27 cellular contexts compared by ENCODE assay signal in the genomic region with DNA sequence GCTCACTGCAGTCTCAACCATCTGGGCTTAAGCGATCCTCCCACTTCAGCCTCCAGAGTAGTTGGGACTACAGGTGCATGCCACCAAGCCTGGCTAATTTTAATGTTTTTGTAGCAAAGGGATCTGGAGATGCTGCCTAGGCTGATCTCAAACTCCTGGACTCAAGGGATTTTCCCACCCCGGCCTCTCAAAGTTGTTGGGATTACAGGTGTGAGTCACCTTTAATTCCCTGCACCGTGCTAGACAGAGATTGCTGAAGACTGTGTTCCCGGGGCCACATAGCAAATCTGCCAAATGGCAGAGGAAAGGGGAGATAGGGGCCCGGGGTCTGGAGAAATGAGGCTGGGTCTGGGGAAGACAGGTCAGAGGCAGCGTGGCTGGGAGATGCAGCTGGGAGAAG. TPM values are rescaled to one million over a fixed set of nuclear protein-coding genes. Genes with fewer than 3 reads are reported as not detected.
"Had no signal": no experiment of that assay in that cellular context is flagged by ENCODE, and none has a peak within 500 bp of the region (broad histone marks: within the 10 kb centered on the region; RNA-seq: fewer than 3 reads in every experiment).

No MANE protein-coding gene starts in this region.

- H3K79me2 ChIP-seq: hepatocyte had no signal

- H3K4me3 ChIP-seq: body of pancreas, gastrocnemius medialis, hepatocyte, ovary, sigmoid colon, suprapubic skin, tibial nerve had no signal

- ATAC-seq: activated CD4-positive, alpha-beta T cell treated with anti-CD3 and anti-CD28 coated beads for 36 hours; activated CD8-positive, alpha-beta memory T cell treated with anti-CD3 and anti-CD28 coated beads, Interleukin-2, amount 10 ng/mL, durations not matched to agents 7 days and 5 days; activated CD8-positive, alpha-beta T cell treated with anti-CD3 and anti-CD28 coated beads, Interleukin-2, amount 10 ng/mL, durations not matched to agents 7 days and 5 days; body of pancreas; gastrocnemius medialis; left ventricle myocardium superior; stimulated activated effector memory CD8-positive, alpha-beta T cell treated with anti-CD3 and anti-CD28 coated beads, Interleukin-12 subunit alpha, Interleukin-12 subunit beta, amount 100 ng/mL, for 72 hours had no signal

- H3K4me1 ChIP-seq: gastrocnemius medialis had no signal

- H3K9me3 ChIP-seq: gastrocnemius medialis, neutrophil, suprapubic skin had no signal

- H3K27ac ChIP-seq: body of pancreas, gastrocnemius medialis, hepatocyte, neutrophil, ovary, sigmoid colon, suprapubic skin, tibial nerve had no signal

- FAIRE-seq: colon, small intestine had no signal

- H3K27me3 ChIP-seq: ovary had no signal

- H3K36me3 ChIP-seq: gastrocnemius medialis, neutrophil, ovary, sigmoid colon, suprapubic skin had no signal

- H2AFZ ChIP-seq: hepatocyte had no signal

- DNase-seq: activated B cell treated with CpG ODN at 0.5 μM for 24 hours; activated CD4-positive, alpha-beta T cell treated with anti-CD3 and anti-CD28 coated beads for 36 hours; activated CD8-positive, alpha-beta memory T cell treated with anti-CD3 and anti-CD28 coated beads, Interleukin-2, amount 10 ng/mL, durations not matched to agents 7 days and 5 days; activated CD8-positive, alpha-beta T cell treated with anti-CD3 and anti-CD28 coated beads, Interleukin-2, amount 10 ng/mL, durations not matched to agents 7 days and 5 days; activated effector memory CD4-positive, alpha-beta T cell treated with Interleukin-2 at 50 U/mL for 16 hours; activated naive CD4-positive, alpha-beta T cell treated with Interleukin-2 at 50 U/mL for 16 hours; aorta; body of pancreas; effector CD8-positive, alpha-beta T cell; gastrocnemius medialis; glutamatergic neuron; islet precursor cell; left ventricle myocardium superior; mammary epithelial cell; naive B cell; nephron progenitor cell; ovary; sigmoid colon; small intestine; stimulated activated CD4-positive, alpha-beta T cell treated with anti-CD3 and anti-CD28 coated beads, Interleukin-4, amount 100 ng/mL, for 24 hours; T-helper 2 cell had no signal

- H3K4me2 ChIP-seq: hepatocyte had no signal

RNA-seq across cellular contexts. Expression of a gene that starts 34.5 kb away (rescaled TPM):
- total RNA-seq: activated B cell treated with CpG ODN at 0.5 μM for 24 hours; activated CD8-positive, alpha-beta memory T cell treated with anti-CD3 and anti-CD28 coated beads, Interleukin-2, amount 10 ng/mL, durations not matched to agents 7 days and 5 days; activated CD8-positive, alpha-beta T cell treated with anti-CD3 and anti-CD28 coated beads, Interleukin-2, amount 10 ng/mL, durations not matched to agents 7 days and 5 days had no signal
